8 cellular contexts compared by ENCODE assay signal in the genomic region with DNA sequence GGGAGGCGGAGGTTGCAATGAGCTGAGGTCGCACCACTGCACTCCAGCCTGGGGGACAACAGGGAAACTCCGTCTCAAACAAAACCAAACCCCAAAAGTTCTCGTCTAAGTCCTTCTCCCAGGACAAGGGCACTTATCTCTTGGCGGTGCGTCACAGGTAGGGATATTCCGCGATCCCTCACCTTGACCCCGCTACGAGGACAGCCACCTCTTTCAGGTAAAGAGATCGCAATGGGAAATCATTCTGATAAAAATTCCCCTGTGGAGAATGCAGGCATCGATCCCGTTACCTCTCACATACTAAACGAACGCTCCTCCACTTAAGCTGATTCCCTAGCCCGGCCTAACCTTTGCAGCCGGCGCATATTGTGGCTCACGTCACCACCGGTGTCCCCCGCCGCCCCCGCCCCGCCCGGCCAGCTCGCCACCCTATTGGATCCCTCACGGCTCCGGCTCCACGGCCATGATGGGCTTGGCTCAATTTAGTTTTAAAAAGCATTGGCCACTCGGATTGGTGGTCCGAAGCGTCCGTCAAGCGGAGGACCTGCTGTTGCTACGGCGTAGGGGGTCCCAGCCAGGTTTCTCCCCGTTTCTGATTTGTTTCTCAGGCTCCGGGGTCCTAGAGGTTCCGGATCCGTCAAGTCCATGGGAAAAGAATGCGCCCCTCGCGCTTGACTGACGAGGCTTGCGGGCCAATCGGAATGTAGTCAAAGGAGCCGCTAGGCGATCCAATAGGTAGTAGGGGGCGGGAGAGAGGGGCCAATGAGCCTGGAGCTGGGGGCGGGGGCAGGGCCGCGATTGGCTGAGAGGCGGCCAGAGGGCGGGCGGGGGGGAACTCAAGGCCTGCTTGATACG. TPM values are rescaled to one million over a fixed set of nuclear protein-coding genes. Genes with fewer than 3 reads are reported as not detected.
DNase-seq lines count a peak whose midpoint lies in the region; ATAC-seq, FAIRE-seq and TF ChIP-seq lines count a peak whose summit lies in the region.

No MANE protein-coding gene starts in this region.

- H3K4me3 Mint-ChIP-seq in WTC11: peak overlapping the region; percentile 83

- H3K27me3 ChIP-seq in small intestine (ENCODE audit: control insufficient read depth in 2 of 2, insufficient read depth in 2 of 2, low read length in 2 of 2): no peaks in the 10 kb centered on the region

- peak; percentile 81 for ATAC-seq in GM18909 (IDR thresholded peaks at IDR 0.05; ENCODE audit: poor library complexity, unreplicated experiment)
- ATAC-seq in HG03175 (IDR thresholded peaks at IDR 0.05; ENCODE audit: unreplicated experiment): peak; percentile 85
- peak; percentile 90 for ATAC-seq in WTC11

- 2 to 3% (median 3%) methylated on average over 54 to 56 of the region's 56 CpGs for WGBS in small intestine, 3 donors

- H3K27me3 Mint-ChIP-seq in WTC11 (ENCODE audit: low read depth): no peaks in the 10 kb centered on the region

- no peak for TF ChIP-seq CTCF in WTC11 (IDR thresholded peaks at IDR 0.05)
- TF ChIP-seq CTCF in cardiac fibroblast (IDR thresholded peaks at IDR 0.05; ENCODE audit: low read depth, low read length): no peak

- peak overlapping the region; percentile 75 to 78 for H3K4me3 ChIP-seq in cardiac fibroblast (replicated peaks in 1 of 2; ENCODE audit: low read depth in 2 of 2, low read length in 2 of 2)
- peak overlapping the region; percentile 85 to 100 for H3K4me3 ChIP-seq in small intestine (ENCODE audit: low read depth in 1 of 2, low read length in 2 of 2)

- POLR2A ChIA-PET in WTC11 (lab: Charles Lee): interaction anchor here (0.6 to 1.4 kb wide), 5 partner anchors 9 to 391 kb away, joined by 3 to 4 read pairs (median 3); no protein-coding TSS in a partner anchor

- no peaks in the 10 kb centered on the region for H3K9me3 Mint-ChIP-seq in WTC11

- no peaks in the 10 kb centered on the region for H3K36me3 ChIP-seq in small intestine (ENCODE audit: control insufficient read depth in 2 of 2, insufficient read depth in 2 of 2, low read length in 2 of 2)

- H3K27ac ChIP-seq in small intestine (ENCODE audit: low read depth in 1 of 2, low read length in 1 of 2): peak overlapping the region; percentile 90 to 97

- peaks cover 39% of the 10 kb centered on the region for H3K4me1 Mint-ChIP-seq in WTC11

- peaks cover 5 to 6% of the 10 kb centered on the region in 2 donors for H3K4me1 ChIP-seq in small intestine (ENCODE audit: control insufficient read depth in 2 of 2, insufficient read depth in 1 of 2, low read depth in 1 of 2, low read length in 1 of 2)

- no peak for FAIRE-seq in small intestine (lab: Jason Lieb, UNC)

- CTCF ChIA-PET in WTC11 (lab: Charles Lee): interaction anchor here (0.5 to 1.3 kb wide), 6 partner anchors 116 to 1381 kb away, joined by 3 to 5 read pairs (median 3); no protein-coding TSS in a partner anchor

- peak; percentile 99 for DNase-seq in AG08395 (ENCODE audit: low spot score)
- DNase-seq in NCI-H2227 treated with DMSO at 0.1 percent for 48 hours (lab: John Stamatoyannopoulos, UW): peak; percentile 97
- peak; percentile 98 for DNase-seq in WTC11 (ENCODE audit: low spot score)
- peak; percentile 99 to 100 for DNase-seq in cardiac fibroblast (ENCODE audit: low read depth in 2 of 2)
- peak; percentile 99 for DNase-seq in iPS-NIHi7 (ENCODE audit: extremely low spot score)
- DNase-seq in small intestine: peak; percentile 99

- H3K27ac Mint-ChIP-seq in WTC11: peak overlapping the region; percentile 96

- peaks cover 3% of the 10 kb centered on the region; the same call in 1 of the 2 replicates for H3K36me3 Mint-ChIP-seq in WTC11

- no peaks in the 10 kb centered on the region for H3K9me3 ChIP-seq in small intestine (ENCODE audit: control insufficient read depth, low read depth)

TF ChIP-seq in WTC11, 78 proteins besides CTCF, POLR2A, EP300 and RAD21 (continues in another document):
- TF ChIP-seq NFE2L1 (CRISPR knock-in tag; IDR thresholded peaks at IDR 0.05): no peak
- TF ChIP-seq GRHL2 (CRISPR knock-in tag; IDR thresholded peaks at IDR 0.05; ENCODE audit: insufficient replicate concordance, severe bottlenecking): no peak
- TF ChIP-seq SMAD3 (CRISPR knock-in tag; IDR thresholded peaks at IDR 0.05; ENCODE audit: borderline replicate concordance): no peak; the same call in 1 of the 2 replicates
- no peak for TF ChIP-seq NR1H2 (CRISPR knock-in tag; IDR thresholded peaks at IDR 0.05)
- no peak for TF ChIP-seq NR2C2 (CRISPR knock-in tag; IDR thresholded peaks at IDR 0.05)
- no peak for TF ChIP-seq IRF1 (CRISPR knock-in tag; IDR thresholded peaks at IDR 0.05)
- TF ChIP-seq ZNF416 (CRISPR knock-in tag; IDR thresholded peaks at IDR 0.05): peak; percentile 95
- TF ChIP-seq PRRX2 (CRISPR knock-in tag; IDR thresholded peaks at IDR 0.05): peak; percentile 92
- TF ChIP-seq GTF2I (CRISPR knock-in tag; conservative IDR thresholded peaks at IDR 0.05): 0 out of 2 replicates have a peak, but pooled peaks have one; percentile 3
- peak; percentile 93 for TF ChIP-seq EMX1 (CRISPR knock-in tag; IDR thresholded peaks at IDR 0.05)
- 0 out of 2 replicates have a peak, but pooled peaks have one; percentile 79 for TF ChIP-seq ATF1 (CRISPR knock-in tag; IDR thresholded peaks at IDR 0.05)
- no peak for TF ChIP-seq MYBL2 (CRISPR knock-in tag; IDR thresholded peaks at IDR 0.05)
- TF ChIP-seq ZNF671 (CRISPR knock-in tag; IDR thresholded peaks at IDR 0.05): peak; percentile 67; the same call in 1 of the 2 replicates
- TF ChIP-seq, protein P1, sequence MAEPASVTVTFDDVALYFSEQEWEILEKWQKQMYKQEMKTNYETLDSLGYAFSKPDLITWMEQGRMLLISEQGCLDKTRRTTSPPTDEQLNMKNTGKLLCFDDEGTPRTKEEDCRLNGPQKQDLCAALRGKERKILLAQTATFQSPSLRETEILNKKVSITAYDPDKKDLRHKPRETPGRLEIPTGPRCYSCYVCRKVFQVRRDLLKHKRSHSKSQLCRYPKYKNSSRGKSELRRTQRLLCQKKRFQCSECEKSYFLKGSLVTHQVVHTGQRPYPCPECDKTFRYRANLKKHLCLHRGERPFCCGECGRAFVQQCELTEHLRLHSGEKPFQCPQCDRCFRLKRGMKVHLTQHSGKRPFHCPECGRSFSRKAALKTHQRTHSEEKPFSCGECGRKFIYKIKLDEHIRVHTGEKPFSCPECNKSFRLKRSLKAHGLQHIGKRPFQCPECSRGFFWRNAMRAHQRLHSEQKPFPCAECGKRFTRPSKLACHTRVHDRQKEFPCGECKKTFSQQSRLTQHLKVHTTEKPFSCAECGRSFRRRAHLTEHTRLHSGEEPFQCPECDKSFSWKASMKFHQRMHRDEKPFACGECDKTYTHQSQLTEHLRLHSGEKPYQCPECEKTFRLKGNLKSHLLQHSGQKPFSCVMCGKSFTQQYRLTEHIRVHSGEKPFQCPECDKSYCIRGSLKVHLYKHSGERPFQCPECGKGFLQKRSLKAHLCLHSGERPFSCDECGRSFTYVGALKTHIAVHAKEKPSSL (CRISPR knock-in tag; conservative IDR thresholded peaks at IDR 0.05): no peak
- peak; percentile 66; the same call in 1 of the 2 replicates for TF ChIP-seq ZMAT4 (CRISPR knock-in tag; IDR thresholded peaks at IDR 0.05)
- TF ChIP-seq ATF6 (CRISPR knock-in tag; IDR thresholded peaks at IDR 0.05): no peak
- no peak for TF ChIP-seq TEAD4 (CRISPR knock-in tag; IDR thresholded peaks at IDR 0.05)
- no peak for TF ChIP-seq ESRRA (CRISPR knock-in tag; IDR thresholded peaks at IDR 0.05; ENCODE audit: borderline replicate concordance)

RNA-seq across cellular contexts. Expression of gene PPP6R3, which starts 0.4 kb away (rescaled TPM):
- 124 to 138 TPM (median 132 TPM) in 3 replicates for total RNA-seq in WTC11 (2021)
- polyA plus RNA-seq in small intestine: 10 to 100 TPM; 30.5 to 39.4 (median 38.7) TPM

Comparison
In these comparisons a context has a peak if more than half of its experiments do, and no peak if none do; other contexts are left out.
1. Peak in every context shown above with its lines: DNase-seq, ATAC-seq, H3K4me3 ChIP-seq and H3K27ac ChIP-seq.